Comparison of ENCODE assay signal across 13 cellular contexts in the genomic region with DNA sequence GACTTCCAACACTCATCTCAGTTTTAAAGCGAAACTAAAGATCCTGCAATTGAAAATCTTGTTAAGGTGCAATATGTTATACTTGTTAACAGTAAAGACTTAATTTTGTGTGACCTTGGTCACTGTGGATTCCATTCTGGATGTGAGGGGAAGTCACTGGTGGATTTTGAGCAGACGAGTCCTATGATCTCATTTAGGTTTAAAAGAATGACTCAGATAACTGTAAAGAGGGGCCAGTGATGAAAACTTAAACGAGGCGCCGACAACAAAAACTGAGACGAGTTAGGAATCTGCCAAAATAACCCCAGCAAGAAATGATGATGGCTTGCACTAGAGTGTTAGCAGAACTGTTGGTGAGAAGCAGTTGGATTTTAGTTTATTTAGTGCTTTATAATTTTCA. TPM values are rescaled to one million over a fixed set of nuclear protein-coding genes. Genes with fewer than 3 reads are reported as not detected.
DNase-seq lines count a peak whose midpoint lies in the region; ATAC-seq, FAIRE-seq and TF ChIP-seq lines count a peak whose summit lies in the region.
"Had no signal": no experiment of that assay in that cellular context is flagged by ENCODE, and none has a peak within 500 bp of the region (broad histone marks: within the 10 kb centered on the region; RNA-seq: fewer than 3 reads in every experiment).

No MANE protein-coding gene starts in this region.

- ATAC-seq in K562: no peak
- no peak for ATAC-seq in left lobe of liver
- ATAC-seq in T-cell (replicated peaks in 1 of 4): no peak
- ATAC-seq: lower lobe of right lung had no signal

- TF ChIP-seq EP300 in K562 (IDR thresholded peaks at IDR 0.05; ENCODE audit: low read length): no peak

- FAIRE-seq in K562 (lab: Jason Lieb, UNC): no peak

- H3K9ac ChIP-seq in K562 (ENCODE audit: insufficient read depth in 1 of 2, low read depth in 2 of 2, low read length in 2 of 2) (no peak overlapping the region), neural progenitor cell (no peak overlapping the region)

- H2AFZ ChIP-seq in K562 (ENCODE audit: low read depth, low read length) (no peak overlapping the region), neural progenitor cell (replicated peaks) (no peak overlapping the region)

- H3K4me2 ChIP-seq in K562 (ENCODE audit: insufficient read depth, low read length) (peak overlapping the region; percentile 10; the same call in 1 of the 2 replicates), neural progenitor cell (peak overlapping the region; percentile 21)

- H3K36me3 Mint-ChIP-seq in neural progenitor cell (no peaks in the 10 kb centered on the region), T-cell (peaks cover 31% of the 10 kb centered on the region)

- no peaks in the 10 kb centered on the region for H3K9me3 ChIP-seq in AG04450 (ENCODE audit: control insufficient read depth, insufficient read depth, low read length)
- H3K9me3 ChIP-seq in K562 (replicated peaks; ENCODE audit: control insufficient read depth, insufficient read depth, low read depth, low read length): no peaks in the 10 kb centered on the region
- no peaks in the 10 kb centered on the region for H3K9me3 ChIP-seq in neural progenitor cell (ENCODE audit: low read depth)

- H4K20me1 ChIP-seq in K562 (replicated peaks; ENCODE audit: control insufficient read depth, insufficient read depth, low read length): no peaks in the 10 kb centered on the region
- peaks cover 6% of the 10 kb centered on the region for H4K20me1 ChIP-seq in neural progenitor cell (ENCODE audit: low read depth)

- H3K4me1 Mint-ChIP-seq in neural progenitor cell (peaks cover 23% of the 10 kb centered on the region), T-cell (no peaks in the 10 kb centered on the region)
- H3K4me1 Mint-ChIP-seq: B cell had no signal

- no peaks in the 10 kb centered on the region for H3K36me3 ChIP-seq in K562 (ENCODE audit: control insufficient read depth, insufficient read depth, low read length)
- H3K36me3 ChIP-seq in neural progenitor cell: no peaks in the 10 kb centered on the region
- H3K36me3 ChIP-seq: lower lobe of right lung had no signal

- H3K4me3 ChIP-seq in AG04450 (ENCODE audit: low read depth, low read length): peak overlapping the region; percentile 1; the same call in 1 of the 2 replicates
- H3K4me3 ChIP-seq in K562: no peak overlapping the region
- H3K4me3 ChIP-seq in neural progenitor cell: no peak overlapping the region
- H3K4me3 ChIP-seq: lower lobe of right lung had no signal

- CTCF ChIA-PET in AG04450 (lab: Charles Lee): no interaction called here
- CTCF ChIA-PET in K562 (lab: Yijun Ruan, JAX; ENCODE audit: low intra/inter-chr PET ratio): no interaction called here
- CTCF ChIA-PET in T-cell (lab: Charles Lee): no interaction called here

- H3K79me2 ChIP-seq in K562 (ENCODE audit: control insufficient read depth, insufficient read depth, low read length): no peaks in the 10 kb centered on the region
- no peaks in the 10 kb centered on the region for H3K79me2 ChIP-seq in neural progenitor cell (ENCODE audit: low read depth)

- H3K27me3 Mint-ChIP-seq in neural progenitor cell (ENCODE audit: insufficient read depth, low read depth) (peaks cover 3% of the 10 kb centered on the region), T-cell (no peaks in the 10 kb centered on the region)
- H3K27me3 Mint-ChIP-seq: B cell had no signal

- H3K27ac ChIP-seq in AG04450 (ENCODE audit: low read depth, low read length) (no peak overlapping the region), K562 (ENCODE audit: extremely low read depth, low read depth, low read length) (no peak overlapping the region), neural progenitor cell (no peak overlapping the region)
- H3K27ac ChIP-seq: lower lobe of right lung had no signal

- no peaks in the 10 kb centered on the region for H3K27me3 ChIP-seq in AG04450 (ENCODE audit: control insufficient read depth, insufficient read depth, low read length)
- no peaks in the 10 kb centered on the region; a peak in 1 of 5 replicates for H3K27me3 ChIP-seq in K562 (ENCODE audit: control insufficient read depth in 2 of 2, insufficient read depth in 2 of 2, low read length in 2 of 2)
- H3K27me3 ChIP-seq in neural progenitor cell: no peaks in the 10 kb centered on the region

- POLR2A ChIA-PET in AG04450 (lab: Yijun Ruan, JAX) (no interaction called here), K562 (lab: Yijun Ruan, JAX) (no interaction called here), T-cell (lab: Charles Lee) (interaction anchor here in 1 of 2 donors (0.6 kb wide), 1 partner anchor 353 kb away, joined by 8 read pairs; no protein-coding TSS in a partner anchor)

- no peaks in the 10 kb centered on the region for H3K9me1 ChIP-seq in K562 (ENCODE audit: control insufficient read depth, insufficient read depth, low read length)

- TF ChIP-seq POLR2A in K562 (conservative IDR thresholded peaks at IDR 0.05): no peak

- no peak for TF ChIP-seq CTCF in AG04450 (IDR thresholded peaks at IDR 0.05; ENCODE audit: low read depth, low read length)
- TF ChIP-seq CTCF in K562 (IDR thresholded peaks at IDR 0.05 in 2 of 3, conservative IDR thresholded peaks at IDR 0.05 in 1 of 3; ENCODE audit: insufficient read depth in 2 of 3, low read depth in 1 of 3, low read length in 3 of 3): no peak
- TF ChIP-seq CTCF in neural progenitor cell (IDR thresholded peaks at IDR 0.05): no peak

- peaks cover 3% of the 10 kb centered on the region for H3K9me3 Mint-ChIP-seq in neural progenitor cell
- peaks cover 3 to 6% (median 4%) of the 10 kb centered on the region in 3 donors for H3K9me3 Mint-ChIP-seq in T-cell

- intact Hi-C loops in K562 (cut with micrococcal nuclease): no loop called here

- WGBS in K562 (ENCODE audit: insufficient coverage, low coverage, missing lambda C conversion rate): 12% methylated on average over 6 of the region's 6 CpGs

- H3K27ac Mint-ChIP-seq in neural progenitor cell (no peak overlapping the region), T-cell (no peak overlapping the region)
- H3K27ac Mint-ChIP-seq: B cell had no signal

- no peak overlapping the region for H3K4me3 Mint-ChIP-seq in neural progenitor cell
- H3K4me3 Mint-ChIP-seq in T-cell: no peak overlapping the region
- H3K4me3 Mint-ChIP-seq: B cell had no signal

- in situ Hi-C loops in K562 (cut with MboI): no loop called here

- BruUV-seq in K562 (replicated peaks; lab: Mats Ljungman, UMichigan): no TSS peak

- DNase-seq in AG04450 (ENCODE audit: low read depth, low spot score) (no peak), M059J (ENCODE audit: low read depth) (peak; percentile 36), K562 (ENCODE audit: extremely low read depth in 1 of 4, low spot score in 3 of 4) (no peak), neural progenitor cell (ENCODE audit: low spot score) (no peak), iPS-NIHi7 (ENCODE audit: extremely low spot score) (no peak), left lobe of liver (ENCODE audit: low spot score) (no peak), T-cell (no peak), T-helper 1 cell (no peak)
- DNase-seq: DMS153, erythroblast, lower lobe of right lung, NCI-H2227 treated with DMSO at 0.1 percent for 48 hours had no signal

- H3F3A ChIP-seq in neural progenitor cell (ENCODE audit: low read depth): peaks cover 10% of the 10 kb centered on the region

- TF ChIP-seq RAD21 in K562 (CRISPR knock-in tag; conservative IDR thresholded peaks at IDR 0.05 in 1 of 2, IDR thresholded peaks at IDR 0.05 in 1 of 2): no peak

- H3K4me1 ChIP-seq in K562 (replicated peaks in 1 of 2; ENCODE audit: control insufficient read depth in 2 of 2, insufficient read depth in 2 of 2, low read length in 2 of 2) (peaks cover 0 to 2% of the 10 kb centered on the region in 2 experiments; a peak in 1 of 5 replicates), neural progenitor cell (peaks cover 24% of the 10 kb centered on the region)

RNA-seq across cellular contexts. Expression of gene LRRC28, which starts 56.5 kb away (rescaled TPM):
- polyA plus RNA-seq in AG04450 (2011; rRNA removed): 28.4 and 29.8 TPM in 2 replicates
- 22.4 and 28.5 TPM in 2 replicates for polyA minus RNA-seq in AG04450 (2011; rRNA and poly(A)+ RNA removed)
- 19.9 and 31.9 TPM in 2 replicates for total RNA-seq in M059J (2014; rRNA removed; shearing (Covaris generic))
- 10.4 and 19.6 TPM in 2 replicates for total RNA-seq in K562 (2011; cell fraction: chromatin; rRNA removed; ENCODE audit: low replicate concordance)
- total RNA-seq in K562 (2011; cell fraction: nucleolus; rRNA removed): 4.2 and 11.6 TPM in 2 replicates
- total RNA-seq in K562 (2011; cell fraction: nucleoplasm; rRNA removed): 9.2 and 15.8 TPM in 2 replicates
- 6.8 and 8.1 TPM in 2 replicates for total RNA-seq in K562 (2014; rRNA removed)
- 5.8 and 7.8 TPM in 2 replicates for total RNA-seq in K562 (2014; rRNA removed; fragmentation: Illumina TruSeq; extraction: Trizol)
- 6.6 and 7.2 TPM in 2 replicates for total RNA-seq in K562 (2015; rRNA removed; fragmentation: Illumina TruSeq; extraction: Trizol)
- 5.9 and 9.3 TPM in 2 replicates for total RNA-seq in K562 (2021)
- 6.5 and 17.4 TPM in 2 replicates for polyA plus RNA-seq in K562 (2011; rRNA removed)
- 8.4 and 9.0 TPM in 2 replicates for polyA plus RNA-seq in K562 (2011; cell fraction: cytosol; rRNA removed)
- polyA plus RNA-seq in K562 (2011; cell fraction: nucleus; rRNA removed): 6.5 and 10.0 TPM in 2 replicates
- polyA plus RNA-seq in K562 (2012): 5.6 and 11.3 TPM in 2 replicates
- 6.7 and 7.9 TPM in 2 replicates for polyA plus RNA-seq in K562 (2014; fragmentation: Illumina TruSeq; extraction: Trizol)
- 10 to 100 TPM in 1 of 2 experiments, 1 to 10 TPM in 1; 9.2 to 10.0 TPM for polyA plus RNA-seq in K562 (2014; fragmentation: Nextera tagmentation; extraction: Ambion mirVana)
- polyA plus RNA-seq in K562 (2014; rRNA removed): 5.5 and 8.6 TPM in 2 replicates
- 11.1 and 19.8 TPM in 2 replicates for polyA minus RNA-seq in K562 (2011; rRNA and poly(A)+ RNA removed)
- polyA minus RNA-seq in K562 (2011; cell fraction: cytosol; rRNA and poly(A)+ RNA removed): 3.4 and 5.7 TPM in 2 replicates
- 7.3 and 14.5 TPM in 2 replicates for polyA minus RNA-seq in K562 (2011; cell fraction: nucleus; rRNA and poly(A)+ RNA removed)
- total RNA-seq in neural progenitor cell (ENCODE audit: low replicate concordance): 34.5 and 37.5 TPM in 2 replicates
- 26.9 TPM for total RNA-seq in left lobe of liver
- total RNA-seq in T-cell: 10 to 100 TPM; 14.2 to 20.0 (median 16.5) TPM

RNA-seq across cellular contexts. Expression of gene TTC23, which starts 58.4 kb away (rescaled TPM):
- polyA plus RNA-seq in AG04450 (2011; rRNA removed) (7.2 and 12.9 TPM in 2 replicates), K562 (2011; rRNA removed) (0.91 and 1.7 TPM in 2 replicates), K562 (2014; fragmentation: Illumina TruSeq; extraction: Trizol) (3.4 and 3.7 TPM in 2 replicates), K562 (2014; fragmentation: Nextera tagmentation; extraction: Ambion mirVana) (under 1 TPM; 0.41 to 0.69 TPM), K562 (2014; rRNA removed) (1.7 and 2.5 TPM in 2 replicates)
- polyA minus RNA-seq in AG04450 (2011; rRNA and poly(A)+ RNA removed): 11.2 and 11.7 TPM in 2 replicates
- total RNA-seq in M059J (2014; rRNA removed; shearing (Covaris generic)): 34.5 and 36.4 TPM in 2 replicates
- total RNA-seq in K562 (2011; cell fraction: chromatin; rRNA removed; ENCODE audit: low replicate concordance): 2.8 and 8.4 TPM in 2 replicates
- total RNA-seq in K562 (2011; cell fraction: nucleolus; rRNA removed): 1.4 and 2.3 TPM in 2 replicates
- total RNA-seq in K562 (2011; cell fraction: nucleoplasm; rRNA removed): 2.6 and 4.2 TPM in 2 replicates
- total RNA-seq in K562 (2014; rRNA removed) (2.3 TPM in 2 replicates), K562 (2014; rRNA removed; fragmentation: Illumina TruSeq; extraction: Trizol) (3.7 and 4.1 TPM in 2 replicates), K562 (2015; rRNA removed; fragmentation: Illumina TruSeq; extraction: Trizol) (4.5 and 4.6 TPM in 2 replicates), K562 (2021) (3.2 and 3.5 TPM in 2 replicates), neural progenitor cell (ENCODE audit: low replicate concordance) (35.2 and 45.3 TPM in 2 replicates), left lobe of liver (9.0 TPM), T-cell (1 to 10 TPM in 2 of 5 donors, under 1 TPM in 1, not detected in 2; 0.18 to 2.2 (median 1.3) TPM)
- 0.49 and 0.63 TPM in 2 replicates for polyA plus RNA-seq in K562 (2011; cell fraction: cytosol; rRNA removed)
- polyA plus RNA-seq in K562 (2011; cell fraction: nucleus; rRNA removed): 1.6 and 2.9 TPM in 2 replicates
- polyA plus RNA-seq in K562 (2012): 3.2 and 4.6 TPM in 2 replicates
- 1.7 and 2.0 TPM in 2 replicates for polyA minus RNA-seq in K562 (2011; rRNA and poly(A)+ RNA removed)
- 1.0 and 2.2 TPM in 2 replicates for polyA minus RNA-seq in K562 (2011; cell fraction: cytosol; rRNA and poly(A)+ RNA removed)
- 2.3 TPM in 2 replicates for polyA minus RNA-seq in K562 (2011; cell fraction: nucleus; rRNA and poly(A)+ RNA removed)
